ENCODE assay signal across 10 cellular contexts in genomic region chr1:171142451-171143121, GRCh38. TPM values are rescaled to one million over a fixed set of nuclear protein-coding genes. Genes with fewer than 3 reads are reported as not detected.
DNase-seq lines count a peak whose midpoint lies in the region; ATAC-seq and TF ChIP-seq lines count a peak whose summit lies in the region.
"Had no signal": no experiment of that assay in that cellular context is flagged by ENCODE, and none has a peak within 500 bp of the region (broad histone marks: within the 10 kb centered on the region; RNA-seq: fewer than 3 reads in every experiment).

No MANE protein-coding gene starts in this region.

- H3K4me1 ChIP-seq in vagina: peaks cover 35% of the 10 kb centered on the region

- no peak overlapping the region for H3K4me3 ChIP-seq in vagina

- no peaks in the 10 kb centered on the region for H3K27me3 ChIP-seq in vagina

- ATAC-seq in GM21737 (IDR thresholded peaks at IDR 0.05; ENCODE audit: unreplicated experiment): no peak

- TF ChIP-seq CTCF in mesothelial cell of epicardium (IDR thresholded peaks at IDR 0.05; ENCODE audit: unreplicated experiment) (no peak), vagina (IDR thresholded peaks at IDR 0.05) (peak in 1 of 3 experiments; percentile 22)

- DNase-seq in DMS 273 (lab: John Stamatoyannopoulos, UW; ENCODE audit: unreplicated experiment) (peak; percentile 44), DMS 273 treated with DMSO at 0.1 percent for 48 hours (lab: John Stamatoyannopoulos, UW) (no peak), caudate nucleus (lab: John Stamatoyannopoulos, UW) (peak in 3 of 61 donors; percentile 4 to 11 (median 11)), mesothelial cell of epicardium (ENCODE audit: low spot score in 2 of 2, unreplicated experiment in 2 of 2) (no peak), vagina (ENCODE audit: extremely low spot score in 2 of 2) (no peak), MV-4-11 (lab: John Stamatoyannopoulos, UW) (no peak), NCI-H446 treated with DMSO at 0.1 percent for 48 hours (lab: John Stamatoyannopoulos, UW) (no peak)

- H3K27me3 Mint-ChIP-seq in mesothelial cell of epicardium (ENCODE audit: low read depth): peaks cover 2% of the 10 kb centered on the region

- H3K9me3 ChIP-seq in vagina: no peaks in the 10 kb centered on the region

- intact Hi-C loops in vagina (cut with DNase I): no loop called here

- H3K36me3 Mint-ChIP-seq in mesothelial cell of epicardium: no peaks in the 10 kb centered on the region

- H3K27ac ChIP-seq in caudate nucleus (ENCODE audit: low read depth, low read length) (peak overlapping the region; percentile 81), vagina (peak overlapping the region; percentile 67)
- H3K27ac ChIP-seq: 22Rv1 had no signal

- H3K4me3 Mint-ChIP-seq in mesothelial cell of epicardium: no peak overlapping the region

- no peaks in the 10 kb centered on the region for H3K9me3 Mint-ChIP-seq in mesothelial cell of epicardium

- peaks cover 14% of the 10 kb centered on the region for H3K4me1 Mint-ChIP-seq in mesothelial cell of epicardium

- TF ChIP-seq POLR2A in vagina (IDR thresholded peaks at IDR 0.05): no peak

- H3K36me3 ChIP-seq in vagina: no peaks in the 10 kb centered on the region

- peak overlapping the region; percentile 86 for H3K27ac Mint-ChIP-seq in mesothelial cell of epicardium

RNA-seq across cellular contexts. Expression of gene FMO2, which starts 42.5 kb away (rescaled TPM):
- total RNA-seq in mesothelial cell of epicardium (not detected in 3 replicates), vagina (14.0 TPM)
- total RNA-seq: dermis microvascular lymphatic vessel endothelial cell had no signal

RNA-seq across cellular contexts. Expression of gene FMO3, which starts 51.9 kb away (rescaled TPM):
- total RNA-seq in mesothelial cell of epicardium (not detected in 3 replicates), vagina (0.98 TPM)

Comparison
In these comparisons a context has a peak if more than half of its experiments do, and no peak if none do; other contexts are left out.
1. RNA of gene FMO2, which starts 42.5 kb away (total RNA-seq): 14.0 TPM in vagina (single experiment); not detected in mesothelial cell of epicardium; every median in the first group is over 10 times any median in the second.